In the genomic region with DNA sequence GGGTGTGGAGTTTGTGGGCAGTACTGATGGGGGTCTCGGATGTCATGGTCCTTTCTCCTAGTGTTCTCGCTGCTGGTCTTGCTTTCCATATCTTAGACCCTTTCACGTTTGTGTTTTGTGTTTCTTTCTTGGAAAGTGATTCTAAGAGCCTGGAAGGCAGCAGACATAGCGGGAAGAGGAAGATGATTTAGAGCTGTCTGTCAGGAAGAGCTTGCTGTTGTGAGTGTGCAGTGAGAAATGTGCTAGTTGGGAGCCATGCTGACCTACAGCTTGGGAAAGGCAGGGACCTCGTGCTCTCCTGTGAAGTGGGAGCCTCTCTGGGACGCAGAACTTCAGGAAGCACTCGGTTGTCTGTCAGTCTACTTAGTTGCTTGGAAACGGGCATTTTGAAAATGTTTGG, we compare ENCODE assay signal across 20 cellular contexts.
"Had no signal": no experiment of that assay in that cellular context is flagged by ENCODE, and none has a peak within 500 bp of the region (broad histone marks: within the 10 kb centered on the region; RNA-seq: fewer than 3 reads in every experiment).

No MANE protein-coding gene starts in this region.

- DNase-seq: KBM-7, MM.1S, NCI-H1105, NCI-H1417, NCI-H1436 treated with DMSO at 0.1 percent for 48 hours, NCI-H1694, NCI-H187 treated with DMSO at 0.1 percent for 48 hours, NCI-H2029 treated with DMSO at 0.1 percent for 48 hours, NCI-H2171 treated with DMSO at 0.1 percent for 48 hours, NCI-H524 treated with DMSO at 0.1 percent for 48 hours, NCI-H69, NCI-H774, PC-3, SIG-M5 had no signal

- H3K4me1 ChIP-seq: SJSA1 had no signal

- H3K9me3 ChIP-seq: SJSA1 had no signal

- ATAC-seq: HepG2, Panc1, PC-3 had no signal

- H3K4me3 ChIP-seq: SJSA1, SK-N-MC had no signal

- H3K27ac ChIP-seq: RWPE1, SJSA1, SK-N-MC had no signal

- H3K36me3 Mint-ChIP-seq: IgD-negative memory B cell had no signal

- H3K27ac Mint-ChIP-seq: IgD-negative memory B cell had no signal

- FAIRE-seq: HepG2 had no signal

- H3K27me3 ChIP-seq: SJSA1 had no signal

- H3K4me3 Mint-ChIP-seq: IgD-negative memory B cell had no signal

- H3K36me3 ChIP-seq: SJSA1 had no signal
